13 cellular contexts compared by ENCODE assay signal in the genomic region with DNA sequence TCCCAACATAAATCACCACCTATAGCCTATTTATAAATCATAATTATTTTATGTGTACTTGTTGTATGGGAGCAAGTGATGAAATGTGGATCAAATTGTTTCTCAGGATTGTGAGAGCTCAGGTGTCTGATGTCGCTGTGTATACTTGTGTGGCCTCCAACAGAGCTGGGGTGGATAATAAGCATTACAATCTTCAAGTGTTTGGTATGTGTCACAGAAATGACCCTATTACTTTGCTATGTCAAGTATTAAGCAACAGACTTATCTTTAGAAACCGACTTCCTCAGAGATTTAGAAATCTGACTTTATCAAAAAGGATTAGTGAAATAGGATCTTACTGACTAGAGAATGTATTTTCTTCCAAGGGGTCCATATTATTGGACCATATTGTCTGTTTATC.
DNase-seq lines count a peak whose midpoint lies in the region; ATAC-seq, FAIRE-seq and TF ChIP-seq lines count a peak whose summit lies in the region.
"Had no signal": no experiment of that assay in that cellular context is flagged by ENCODE, and none has a peak within 500 bp of the region (broad histone marks: within the 10 kb centered on the region; RNA-seq: fewer than 3 reads in every experiment).

No MANE protein-coding gene starts in this region.

- H3K4me3 ChIP-seq in HEK293 (ENCODE audit: low read depth, low read length) (no peak overlapping the region), PC-9 (no peak overlapping the region), endothelial cell of umbilical vein (replicated peaks in 1 of 3; ENCODE audit: insufficient read depth in 1 of 3, low read depth in 1 of 3, low read length in 3 of 3) (no peak overlapping the region), retinal pigment epithelial cell (ENCODE audit: low read length) (no peak overlapping the region)
- H3K4me3 ChIP-seq: mucosa of descending colon, psoas muscle had no signal

- H3F3A ChIP-seq in PC-9 (ENCODE audit: insufficient read depth, low read depth): 0 out of 2 replicates have a peak, but pooled peaks cover 6% of the 10 kb centered on the region

- BruUV-seq in PC-9 (replicated peaks; lab: Mats Ljungman, UMichigan) (no TSS peak), endothelial cell of umbilical vein (replicated peaks; lab: Mats Ljungman, UMichigan) (no TSS peak)

- H3K79me2 ChIP-seq in PC-9 (ENCODE audit: low read depth): no peaks in the 10 kb centered on the region
- no peaks in the 10 kb centered on the region for H3K79me2 ChIP-seq in endothelial cell of umbilical vein (ENCODE audit: control insufficient read depth, insufficient read depth, low read length)

- POLR2A ChIA-PET in HEK293 (lab: Yijun Ruan, JAX): no interaction called here
- POLR2A ChIA-PET in PC-9 (lab: Charles Lee; ENCODE audit: unreplicated experiment): no interaction called here
- POLR2A ChIA-PET in endothelial cell of umbilical vein (lab: Charles Lee): no interaction called here

- CTCF ChIA-PET in HEK293 (lab: Yijun Ruan, JAX): interaction anchor here (0.5 to 0.7 kb wide), 2 partner anchors 16 to 190 kb away, joined by 5 to 6 read pairs; no protein-coding TSS in a partner anchor
- CTCF ChIA-PET in PC-9 (lab: Charles Lee): no interaction called here
- CTCF ChIA-PET in endothelial cell of umbilical vein (lab: Charles Lee): interaction anchor here (1.1 to 1.6 kb wide), 2 partner anchors 281 to 374 kb away, joined by 3 to 5 read pairs; no protein-coding TSS in a partner anchor

- no peak for FAIRE-seq in endothelial cell of umbilical vein (lab: Jason Lieb, UNC)
- FAIRE-seq: GM12891, GM19239 had no signal

- H3K36me3 ChIP-seq in HEK293 (ENCODE audit: control insufficient read depth in 2 of 2, insufficient read depth in 1 of 2, low read length in 2 of 2) (no peaks in the 10 kb centered on the region), PC-9 (ENCODE audit: low read depth) (no peaks in the 10 kb centered on the region), endothelial cell of umbilical vein (ENCODE audit: control insufficient read depth in 2 of 2, extremely low read depth in 1 of 2, insufficient read depth in 2 of 2, low read length in 2 of 2) (no peaks in the 10 kb centered on the region)

- no peaks in the 10 kb centered on the region for H3K9me1 ChIP-seq in endothelial cell of umbilical vein (replicated peaks; ENCODE audit: control insufficient read depth, extremely low read depth, insufficient read depth, low read length)

- TF ChIP-seq CTCF in HEK293 (tag by site-specific recombination; IDR thresholded peaks at IDR 0.05) (no peak), PC-9 (conservative IDR thresholded peaks at IDR 0.05) (no peak), endothelial cell of umbilical vein (IDR thresholded peaks at IDR 0.05; ENCODE audit: extremely low read depth in 1 of 2, insufficient read depth in 1 of 2, low read depth in 1 of 2, low read length in 2 of 2) (no peak), retinal pigment epithelial cell (conservative IDR thresholded peaks at IDR 0.05; ENCODE audit: low read depth, low read length) (no peak)

- H3K9me3 ChIP-seq in HEK293 (ENCODE audit: control insufficient read depth, insufficient read depth, low read depth, low read length) (no peaks in the 10 kb centered on the region), PC-9 (ENCODE audit: insufficient read depth, low read depth) (no peaks in the 10 kb centered on the region), endothelial cell of umbilical vein (replicated peaks; ENCODE audit: control insufficient read depth, insufficient read depth, low read length) (no peaks in the 10 kb centered on the region)
- H3K9me3 ChIP-seq: mucosa of descending colon, psoas muscle had no signal

- no peak overlapping the region for H3K27ac ChIP-seq in HEK293 (ENCODE audit: extremely low read depth, low read depth, low read length)
- H3K27ac ChIP-seq in PC-9: 0 out of 2 replicates have a peak overlapping the region, but pooled peaks have one; percentile 25
- peak overlapping the region; percentile 79 for H3K27ac ChIP-seq in endothelial cell of umbilical vein (ENCODE audit: insufficient read depth, low read depth, low read length)
- H3K27ac ChIP-seq: psoas muscle had no signal

- dilution Hi-C loops in endothelial cell of umbilical vein (cut with MboI; ENCODE audit: extremely low pct_ligation_motif_present, low sequenced_read_pairs): no loop called here

- H4K20me1 ChIP-seq in PC-9 (ENCODE audit: insufficient read depth): no peaks in the 10 kb centered on the region
- no peaks in the 10 kb centered on the region for H4K20me1 ChIP-seq in endothelial cell of umbilical vein (replicated peaks; ENCODE audit: control insufficient read depth, extremely low read depth, insufficient read depth, low read length)

- H3K9me2 ChIP-seq in PC-9 (ENCODE audit: insufficient read depth): no peaks in the 10 kb centered on the region

- no peaks in the 10 kb centered on the region for H3K27me3 ChIP-seq in PC-9 (ENCODE audit: insufficient read depth, low read depth)
- H3K27me3 ChIP-seq in endothelial cell of umbilical vein (ENCODE audit: control insufficient read depth in 2 of 2, insufficient read depth in 2 of 2, low read length in 2 of 2): no peaks in the 10 kb centered on the region

- peak overlapping the region; percentile 55 for H3K9ac ChIP-seq in endothelial cell of umbilical vein (replicated peaks; ENCODE audit: extremely low read depth, insufficient read depth, low read length)

- no peak overlapping the region for H3K4me2 ChIP-seq in PC-9
- H3K4me2 ChIP-seq in endothelial cell of umbilical vein (ENCODE audit: insufficient read depth, low read length): peak overlapping the region; percentile 88

- H3K4me1 ChIP-seq in HEK293 (ENCODE audit: control insufficient read depth, insufficient read depth, low read length): no peaks in the 10 kb centered on the region
- peaks cover 14% of the 10 kb centered on the region; the same call in 1 of the 2 replicates for H3K4me1 ChIP-seq in PC-9 (replicated peaks; ENCODE audit: insufficient read depth)
- H3K4me1 ChIP-seq in endothelial cell of umbilical vein (ENCODE audit: control insufficient read depth, extremely low read depth, insufficient read depth, low read length): peaks cover 21% of the 10 kb centered on the region
- H3K4me1 ChIP-seq: psoas muscle had no signal

- ATAC-seq in GM19395 (IDR thresholded peaks at IDR 0.05; ENCODE audit: unreplicated experiment): no peak
- ATAC-seq in GM21717 (IDR thresholded peaks at IDR 0.05; ENCODE audit: unreplicated experiment): no peak
- ATAC-seq in GM19324 (IDR thresholded peaks at IDR 0.05; ENCODE audit: low FRiP score, unreplicated experiment): no peak
- ATAC-seq: T-helper 17 cell had no signal

- intact Hi-C loops in PC-9 (cut with micrococcal nuclease; ENCODE audit: unreplicated experiment) (loop anchor here (5.0 kb wide), 1 partner anchor 122 kb away; no protein-coding TSS in a partner anchor), endothelial cell of umbilical vein (cut with micrococcal nuclease) (loop anchor here (5.0 kb wide), 1 partner anchor 362 kb away; the partner anchor contains the start of gene HMCN1)

- H2AFZ ChIP-seq in PC-9 (no peak overlapping the region), endothelial cell of umbilical vein (ENCODE audit: low read depth, low read length) (no peak overlapping the region)

- TF ChIP-seq POLR2A in endothelial cell of umbilical vein (IDR thresholded peaks at IDR 0.05; ENCODE audit: low read depth, low read length): no peak

- DNase-seq in PC-9 (peak in 1 of 2 experiments; percentile 61), endothelial cell of umbilical vein (ENCODE audit: low read depth, low spot score) (peak; percentile 73), retinal pigment epithelial cell (ENCODE audit: low read depth) (peak; percentile 52)
- DNase-seq: effector CD4-positive, alpha-beta T cell; psoas muscle; T-helper 17 cell had no signal

TF ChIP-seq in HEK293, 187 proteins besides CTCF, POLR2A, EP300 and RAD21 (continues in another document):
- TF ChIP-seq SCRT2 (tag by site-specific recombination; IDR thresholded peaks at IDR 0.05): peak; percentile 35
- TF ChIP-seq HIC1 (tag by site-specific recombination; IDR thresholded peaks at IDR 0.05): peak; percentile 50; the same call in 1 of the 2 replicates
- peak; percentile 54; the same call in 1 of the 2 replicates for TF ChIP-seq ZBTB21 (tag by site-specific recombination; IDR thresholded peaks at IDR 0.05)

TF ChIP-seq in endothelial cell of umbilical vein, 7 proteins besides CTCF, POLR2A, EP300 and RAD21:
- TF ChIP-seq FOS (IDR thresholded peaks at IDR 0.05; ENCODE audit: borderline replicate concordance, insufficient read depth, low read length) (no peak), JUN (IDR thresholded peaks at IDR 0.05; ENCODE audit: borderline replicate concordance, insufficient read depth, insufficient read length, low read depth) (peak; percentile 50), MYC (IDR thresholded peaks at IDR 0.05; ENCODE audit: low read depth, low read length) (no peak), EZH2 (IDR thresholded peaks at IDR 0.05; ENCODE audit: borderline replicate concordance, low read depth, low read length, severe bottlenecking) (no peak), POLR2AphosphoS5 (IDR thresholded peaks at IDR 0.05; ENCODE audit: insufficient read depth, low read depth, low read length) (no peak)
- TF ChIP-seq, protein P1, sequence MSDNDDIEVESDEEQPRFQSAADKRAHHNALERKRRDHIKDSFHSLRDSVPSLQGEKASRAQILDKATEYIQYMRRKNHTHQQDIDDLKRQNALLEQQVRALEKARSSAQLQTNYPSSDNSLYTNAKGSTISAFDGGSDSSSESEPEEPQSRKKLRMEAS (IDR thresholded peaks at IDR 0.05; ENCODE audit: insufficient read depth, insufficient read length): no peak
TF ChIP-seq in endothelial cell of umbilical vein: peak in this region for 1.
